ENCODE assay signal across 8 cellular contexts in the genomic region with DNA sequence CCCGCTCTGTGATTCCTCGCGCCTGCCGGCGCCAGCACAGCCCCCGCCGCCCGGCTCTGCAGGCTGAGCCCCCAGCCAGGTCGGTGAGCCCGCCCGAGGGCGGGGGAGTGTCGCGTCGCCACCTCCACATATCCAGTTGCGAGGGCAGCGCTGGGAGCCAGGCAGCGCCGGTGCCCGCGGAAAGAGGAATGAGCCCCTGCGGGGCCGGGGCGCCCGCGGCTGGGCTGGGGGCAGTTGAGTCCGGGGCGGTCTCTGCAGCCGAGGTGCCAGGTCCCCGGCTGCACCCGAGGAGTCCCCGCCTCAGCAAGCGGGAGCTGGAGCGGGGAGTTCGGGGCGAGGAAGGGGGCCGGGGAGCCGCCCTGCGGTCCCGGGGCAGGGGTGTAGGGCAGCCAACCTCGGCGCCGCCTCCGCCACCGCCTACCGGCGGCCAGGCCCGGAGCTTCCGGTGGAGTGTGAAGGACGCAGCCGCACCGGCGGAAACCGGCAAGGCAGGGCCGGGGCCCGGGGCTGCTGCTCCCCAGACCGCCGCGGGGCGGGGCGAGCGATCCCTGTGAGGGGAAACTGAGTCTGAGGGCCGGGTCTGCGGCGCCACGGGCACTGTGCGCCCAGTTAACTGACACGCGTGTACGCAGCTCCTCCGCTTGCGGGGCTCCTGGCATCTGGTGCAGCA. TPM values are rescaled to one million over a fixed set of nuclear protein-coding genes. Genes with fewer than 3 reads are reported as not detected.
DNase-seq lines count a peak whose midpoint lies in the region; ATAC-seq and TF ChIP-seq lines count a peak whose summit lies in the region.

No MANE protein-coding gene starts in this region.

- H3K36me3 Mint-ChIP-seq in activated naive CD8-positive, alpha-beta T cell: peaks cover 12% of the 10 kb centered on the region

- H3K27me3 ChIP-seq in ACC112 (ENCODE audit: insufficient read depth, low read length) (no peaks in the 10 kb centered on the region), Panc1 (ENCODE audit: control insufficient read depth, insufficient read depth, low read length) (no peaks in the 10 kb centered on the region), parathyroid adenoma (ENCODE audit: control insufficient read depth, insufficient read depth, low read length) (no peaks in the 10 kb centered on the region)

- intact Hi-C loops in Panc1 (cut with micrococcal nuclease; ENCODE audit: unreplicated experiment) (loop anchor here (5.0 kb wide), 1 partner anchor 52 kb away; a partner anchor contains a TSS), cardiac septum (cut with DNase I) (no loop called here)

- ATAC-seq in GM18520 (IDR thresholded peaks at IDR 0.05; ENCODE audit: unreplicated experiment) (peak; percentile 21), HG03175 (IDR thresholded peaks at IDR 0.05; ENCODE audit: unreplicated experiment) (peak; percentile 30), Panc1 (peak; percentile 89), HG03196 (IDR thresholded peaks at IDR 0.05; ENCODE audit: unreplicated experiment) (no peak)

- H3K9me3 ChIP-seq in Panc1 (ENCODE audit: control insufficient read depth, insufficient read depth, low read depth, low read length): no peaks in the 10 kb centered on the region
- no peaks in the 10 kb centered on the region for H3K9me3 ChIP-seq in parathyroid adenoma (ENCODE audit: control insufficient read depth, low read length)

- peaks cover 47% of the 10 kb centered on the region for H3K4me1 ChIP-seq in ACC112 (ENCODE audit: control insufficient read depth, insufficient read depth, low read length, unreplicated experiment)
- peaks cover 11% of the 10 kb centered on the region; the same call in 1 of the 2 replicates for H3K4me1 ChIP-seq in Panc1 (ENCODE audit: control insufficient read depth, insufficient read depth, low read length)
- H3K4me1 ChIP-seq in parathyroid adenoma: peaks cover 3% of the 10 kb centered on the region

- peak overlapping the region; percentile 99 for H3K27ac Mint-ChIP-seq in activated naive CD8-positive, alpha-beta T cell

- H3K27ac ChIP-seq in ACC112 (ENCODE audit: low read depth, low read length) (no peak overlapping the region), Panc1 (ENCODE audit: low read length) (peak overlapping the region; percentile 79), parathyroid adenoma (peak overlapping the region; percentile 69)

- peak overlapping the region; percentile 94 for H3K4me3 Mint-ChIP-seq in activated naive CD8-positive, alpha-beta T cell

- no peaks in the 10 kb centered on the region for H3K27me3 Mint-ChIP-seq in activated naive CD8-positive, alpha-beta T cell

- POLR2A ChIA-PET in Panc1 (lab: Charles Lee): no interaction called here

- peaks cover 2% of the 10 kb centered on the region for H3K79me2 ChIP-seq in ACC112 (ENCODE audit: control insufficient read depth, insufficient read depth, low read length, unreplicated experiment)
- no peaks in the 10 kb centered on the region for H3K79me2 ChIP-seq in parathyroid adenoma

- H3K36me3 ChIP-seq in ACC112 (ENCODE audit: insufficient read depth, low read length): no peaks in the 10 kb centered on the region
- no peaks in the 10 kb centered on the region for H3K36me3 ChIP-seq in Panc1 (ENCODE audit: control insufficient read depth, insufficient read depth, low read length)
- no peaks in the 10 kb centered on the region for H3K36me3 ChIP-seq in parathyroid adenoma (ENCODE audit: control insufficient read depth, insufficient read depth, low read length)

- H3K4me1 Mint-ChIP-seq in activated naive CD8-positive, alpha-beta T cell (ENCODE audit: low read depth): peaks cover 71% of the 10 kb centered on the region

- H2AFZ ChIP-seq in ACC112 (ENCODE audit: low read length, unreplicated experiment) (peak overlapping the region; percentile 74), parathyroid adenoma (peak overlapping the region; percentile 98)

- peak overlapping the region; percentile 99 for H3K4me2 ChIP-seq in parathyroid adenoma (ENCODE audit: low read length)

- TF ChIP-seq CTCF in Panc1 (IDR thresholded peaks at IDR 0.05): no peak
- TF ChIP-seq CTCF in parathyroid adenoma (IDR thresholded peaks at IDR 0.05): peak; percentile 9

- CTCF ChIA-PET in Panc1 (lab: Charles Lee): no interaction called here

- no peaks in the 10 kb centered on the region for H3K9me3 Mint-ChIP-seq in activated naive CD8-positive, alpha-beta T cell (ENCODE audit: low read depth)

- H3K4me3 ChIP-seq in ACC112 (ENCODE audit: low read depth, low read length) (peak overlapping the region; percentile 74), Panc1 (ENCODE audit: low read depth in 2 of 2, low read length in 2 of 2) (peak overlapping the region; percentile 55 to 59), parathyroid adenoma (ENCODE audit: low read depth, low read length) (peak overlapping the region; percentile 85)

- in situ Hi-C loops in Panc1 (cut with HindIII; ENCODE audit: low pct_unique_long_range_greater_than_20kb, low sequenced_read_pairs): no loop called here

- DNase-seq in Panc1 (ENCODE audit: low read depth, low spot score) (no peak), cardiac septum (ENCODE audit: low spot score) (peak; percentile 92)

- BruUV-seq in Panc1 (replicated peaks; lab: Mats Ljungman, UMichigan): no TSS peak

- peak overlapping the region; percentile 37 for H3K9ac ChIP-seq in parathyroid adenoma

RNA-seq across cellular contexts. Expression of a gene that starts 2.3 kb away (rescaled TPM):
- total RNA-seq in Panc1 (2021; ENCODE audit: unreplicated experiment): 4.7 TPM
- polyA plus RNA-seq in Panc1 (2012; ENCODE audit: insufficient read length): 3.7 TPM
- 2.4 TPM for total RNA-seq in cardiac septum

RNA-seq across cellular contexts. Expression of a gene that starts 51.9 kb away (rescaled TPM):
- total RNA-seq in Panc1 (2021; ENCODE audit: unreplicated experiment) (91.1 TPM), cardiac septum (15.3 TPM)
- 56.2 TPM for polyA plus RNA-seq in Panc1 (2012; ENCODE audit: insufficient read length)
